10 cellular contexts compared by ENCODE assay signal in genomic region chr2:239703834-239704233, GRCh38.
"Had no signal": no experiment of that assay in that cellular context is flagged by ENCODE, and none has a peak within 500 bp of the region (broad histone marks: within the 10 kb centered on the region; RNA-seq: fewer than 3 reads in every experiment).

No MANE protein-coding gene starts in this region.

- H3K36me3 ChIP-seq: HAP-1 had no signal

- H3K27ac Mint-ChIP-seq: HFFc6 had no signal

- H3K4me3 Mint-ChIP-seq: HFFc6 had no signal

- DNase-seq: GM23248, GOT3, H7, HFFc6, IMR-90, KBM-7 had no signal

- H3K4me1 ChIP-seq: HAP-1 had no signal

- H3K4me3 ChIP-seq: GM23248, HAP-1 had no signal

- ATAC-seq: HCT116 had no signal

- H3K9me3 ChIP-seq: HAP-1 had no signal

- H3K27ac ChIP-seq: GM23248, HL-60, KMS-11 had no signal
